ENCODE assay signal across 23 cellular contexts in the genomic region with DNA sequence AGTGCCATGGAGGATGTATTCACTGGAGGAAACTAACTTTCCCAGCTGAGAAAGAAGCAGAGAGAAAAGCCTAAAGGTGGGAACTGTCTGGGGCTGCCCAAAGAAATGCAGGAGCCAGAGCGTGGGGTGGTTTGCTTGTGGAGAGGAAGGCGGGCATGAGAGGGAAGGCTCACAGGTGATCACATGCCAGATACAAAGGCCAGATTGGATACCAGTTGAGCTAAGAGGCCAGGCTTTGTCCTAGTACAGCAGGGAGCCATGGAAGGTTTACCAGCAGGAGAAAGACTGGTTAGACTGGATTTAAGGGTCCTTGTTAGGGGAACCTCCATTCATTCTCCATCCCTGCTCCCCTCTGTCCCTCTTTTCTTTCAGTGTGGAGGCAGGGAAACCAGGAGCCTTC.
"Had no signal": no experiment of that assay in that cellular context is flagged by ENCODE, and none has a peak within 500 bp of the region (broad histone marks: within the 10 kb centered on the region; RNA-seq: fewer than 3 reads in every experiment).

No MANE protein-coding gene starts in this region.

- H3K4me1 Mint-ChIP-seq: activated CD4-positive, alpha-beta memory T cell treated with anti-CD3 and anti-CD28 coated beads, Interleukin-2, amount 10 ng/mL, durations not matched to agents 7 days and 5 days; activated CD8-positive, alpha-beta memory T cell treated with anti-CD3 and anti-CD28 coated beads, Interleukin-2, amount 10 ng/mL, durations not matched to agents 7 days and 5 days; activated T-helper 17 cell treated with anti-CD3 and anti-CD28 coated beads, Interleukin-2, amount 50 U/mL, for 72 hours; memory B cell; T-cell had no signal

- H3K27me3 Mint-ChIP-seq: activated CD4-positive, alpha-beta memory T cell treated with anti-CD3 and anti-CD28 coated beads, Interleukin-2, amount 10 ng/mL, durations not matched to agents 7 days and 5 days; memory B cell; naive B cell; stimulated activated memory B cell treated with anti-CD40 and anti-IgM and Interleukin-4, amounts not matched to agents 10 μg/mL and 1 μg/mL and 100 μg/mL, for 72 hours had no signal

- H3K27ac Mint-ChIP-seq: activated CD4-positive, alpha-beta memory T cell treated with anti-CD3 and anti-CD28 coated beads, Interleukin-2, amount 10 ng/mL, durations not matched to agents 7 days and 5 days; activated CD8-positive, alpha-beta memory T cell treated with anti-CD3 and anti-CD28 coated beads, Interleukin-2, amount 10 ng/mL, durations not matched to agents 7 days and 5 days; activated T-helper 17 cell treated with anti-CD3 and anti-CD28 coated beads, Interleukin-2, amount 50 U/mL, for 72 hours; brain; memory B cell; stimulated activated memory B cell treated with anti-CD40 and anti-IgM and Interleukin-4, amounts not matched to agents 10 μg/mL and 1 μg/mL and 100 μg/mL, for 72 hours; T-cell had no signal

- H3K9me3 ChIP-seq: mucosa of descending colon, neutrophil, right lobe of liver, thyroid gland had no signal

- H3K4me3 Mint-ChIP-seq: activated CD4-positive, alpha-beta memory T cell treated with anti-CD3 and anti-CD28 coated beads, Interleukin-2, amount 10 ng/mL, durations not matched to agents 7 days and 5 days; activated CD8-positive, alpha-beta memory T cell treated with anti-CD3 and anti-CD28 coated beads, Interleukin-2, amount 10 ng/mL, durations not matched to agents 7 days and 5 days; activated T-helper 17 cell treated with anti-CD3 and anti-CD28 coated beads, Interleukin-2, amount 50 U/mL, for 72 hours; brain; memory B cell; naive B cell; stimulated activated memory B cell treated with anti-CD40 and anti-IgM and Interleukin-4, amounts not matched to agents 10 μg/mL and 1 μg/mL and 100 μg/mL, for 72 hours; T-cell had no signal

- H3K4me1 ChIP-seq: foreskin keratinocyte, parathyroid adenoma, right lobe of liver, thyroid gland had no signal

- DNase-seq: activated CD4-positive, alpha-beta memory T cell treated with anti-CD3 and anti-CD28 coated beads, Interleukin-2, amount 10 ng/mL, durations not matched to agents 7 days and 5 days; activated CD4-positive, alpha-beta T cell treated with anti-CD3 and anti-CD28 coated beads for 48 hours; activated CD4-positive, CD25-positive, alpha-beta regulatory T cell; activated CD8-positive, alpha-beta memory T cell treated with anti-CD3 and anti-CD28 coated beads, Interleukin-2, amount 10 ng/mL, durations not matched to agents 7 days and 5 days; activated naive CD4-positive, alpha-beta T cell; activated T-cell treated with anti-CD3 and anti-CD28 coated beads, Interleukin-2, amount 50 U/mL, for 1 hour; caudate nucleus; dorsolateral prefrontal cortex; foreskin keratinocyte; left ventricle myocardium superior; mucosa of descending colon; naive B cell; right lobe of liver; stimulated activated CD4-positive, alpha-beta T cell treated with anti-CD3 and anti-CD28 coated beads, Interleukin-4, amount 100 ng/mL, for 4 hours; T-cell; thyroid gland had no signal

- H3K4me3 ChIP-seq: dorsolateral prefrontal cortex, hepatocyte, mucosa of descending colon, right lobe of liver, thyroid gland had no signal

- ATAC-seq: activated CD8-positive, alpha-beta memory T cell treated with anti-CD3 and anti-CD28 coated beads, Interleukin-2, amount 10 ng/mL, durations not matched to agents 7 days and 5 days; activated T-helper 17 cell treated with anti-CD3 and anti-CD28 coated beads, Interleukin-2, amount 50 U/mL, for 72 hours; foreskin keratinocyte; left ventricle myocardium superior; mucosa of descending colon; right lobe of liver; stimulated activated memory B cell treated with anti-CD40 and anti-IgM and Interleukin-4, amounts not matched to agents 10 μg/mL and 1 μg/mL and 100 μg/mL, for 72 hours; T-cell had no signal

- H3K9me3 Mint-ChIP-seq: activated CD4-positive, alpha-beta memory T cell treated with anti-CD3 and anti-CD28 coated beads, Interleukin-2, amount 10 ng/mL, durations not matched to agents 7 days and 5 days; activated T-helper 17 cell treated with anti-CD3 and anti-CD28 coated beads, Interleukin-2, amount 50 U/mL, for 72 hours; brain; memory B cell; naive B cell; stimulated activated memory B cell treated with anti-CD40 and anti-IgM and Interleukin-4, amounts not matched to agents 10 μg/mL and 1 μg/mL and 100 μg/mL, for 72 hours; T-cell had no signal

- H3K36me3 Mint-ChIP-seq: activated CD8-positive, alpha-beta memory T cell treated with anti-CD3 and anti-CD28 coated beads, Interleukin-2, amount 10 ng/mL, durations not matched to agents 7 days and 5 days; brain; memory B cell; naive B cell; stimulated activated memory B cell treated with anti-CD40 and anti-IgM and Interleukin-4, amounts not matched to agents 10 μg/mL and 1 μg/mL and 100 μg/mL, for 72 hours; T-cell had no signal

- H3K27me3 ChIP-seq: dorsolateral prefrontal cortex, foreskin keratinocyte, hepatocyte, neutrophil, right lobe of liver, thyroid gland had no signal

- H3K27ac ChIP-seq: dorsolateral prefrontal cortex, foreskin keratinocyte, hepatocyte, neutrophil, parathyroid adenoma, right lobe of liver, thyroid gland had no signal

- H3K36me3 ChIP-seq: neutrophil, right lobe of liver, thyroid gland had no signal
